Comparison of ENCODE assay signal across 10 cellular contexts in genomic region chr2:235605999-235606715, GRCh38.
DNase-seq lines count a peak whose midpoint lies in the region; ATAC-seq and TF ChIP-seq lines count a peak whose summit lies in the region.
"Had no signal": no experiment of that assay in that cellular context is flagged by ENCODE, and none has a peak within 500 bp of the region (broad histone marks: within the 10 kb centered on the region; RNA-seq: fewer than 3 reads in every experiment).

No MANE protein-coding gene starts in this region.

- POLR2A ChIA-PET in RWPE1 (lab: Yijun Ruan, JAX; ENCODE audit: low non-redundant PET) = no interaction called here

- 71% methylated on average over 10 of the region's 10 CpGs for WGBS in esophagus squamous epithelium, 2 donors

- H3K4me3 ChIP-seq in esophagus squamous epithelium = peak overlapping the region in 1 of 4 donors; percentile 13
- peak overlapping the region; percentile 31 for H3K4me3 ChIP-seq in neuron (ENCODE audit: low read length)

- TF ChIP-seq CTCF in RWPE1 (conservative IDR thresholded peaks at IDR 0.05; ENCODE audit: low read depth) (no peak), esophagus squamous epithelium (IDR thresholded peaks at IDR 0.05) (no peak)

- intact Hi-C loops in esophagus squamous epithelium (cut with DNase I) = no loop called here

- no peak for TF ChIP-seq POLR2A in esophagus squamous epithelium (IDR thresholded peaks at IDR 0.05)

- no peaks in the 10 kb centered on the region for H3K9me3 ChIP-seq in esophagus squamous epithelium
- H3K9me3 ChIP-seq in neuron (ENCODE audit: low read length) = no peaks in the 10 kb centered on the region

- peak overlapping the region; percentile 68 for H3K27ac ChIP-seq in RWPE1
- peak overlapping the region; percentile 22 to 64 (median 54) for H3K27ac ChIP-seq in esophagus squamous epithelium
- H3K27ac ChIP-seq: C4-2B had no signal

- H3K4me1 ChIP-seq in esophagus squamous epithelium (peaks cover 0 to 31% (median 7%) of the 10 kb centered on the region in 3 donors), neuron (ENCODE audit: insufficient read depth, low read length) (peaks cover 27% of the 10 kb centered on the region)

- DNase-seq in COLO829 (ENCODE audit: low spot score) = peak; percentile 45
- no peak for DNase-seq in RWPE1 (ENCODE audit: low spot score)
- DNase-seq in esophagus squamous epithelium (lab: John Stamatoyannopoulos, UW) = no peak
- DNase-seq in NCI-H1694 (lab: John Stamatoyannopoulos, UW) = no peak
- DNase-seq in T1000 (lab: John Stamatoyannopoulos, UW) = no peak
- no peak for DNase-seq in NCI-H1048 (lab: John Stamatoyannopoulos, UW)
- DNase-seq: natural killer cell had no signal

- CTCF ChIA-PET in RWPE1 (lab: Yijun Ruan, JAX) = no interaction called here

- no peak for ATAC-seq in GM18861 (IDR thresholded peaks at IDR 0.05; ENCODE audit: unreplicated experiment)

- no peak overlapping the region for H2AFZ ChIP-seq in neuron (ENCODE audit: low read depth, low read length)

- H3K27me3 ChIP-seq in esophagus squamous epithelium (no peaks in the 10 kb centered on the region), neuron (ENCODE audit: insufficient read depth, low read length) (no peaks in the 10 kb centered on the region)

- H3K36me3 ChIP-seq in esophagus squamous epithelium (no peaks in the 10 kb centered on the region), neuron (ENCODE audit: insufficient read depth, low read length) (no peaks in the 10 kb centered on the region)
